18 cellular contexts compared by ENCODE assay signal in the genomic region with DNA sequence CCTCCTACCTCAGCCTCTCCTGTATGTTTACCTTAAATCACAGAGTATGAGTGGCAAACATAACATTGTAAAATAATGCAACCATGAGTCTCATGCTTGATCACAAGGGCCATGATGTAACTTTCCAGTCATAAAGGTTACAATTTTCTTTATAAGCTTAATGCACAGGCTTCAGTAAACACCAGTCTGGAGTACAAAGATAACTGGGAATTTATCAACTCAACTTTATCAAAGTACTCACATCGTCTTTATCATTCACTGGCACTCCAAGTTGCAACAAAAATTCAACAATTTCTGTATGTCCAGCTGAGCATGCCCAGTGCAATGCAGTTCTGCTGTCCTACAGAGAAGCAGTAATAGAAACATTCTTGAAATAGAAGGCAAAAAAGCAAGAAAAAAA. TPM values are rescaled to one million over a fixed set of nuclear protein-coding genes. Genes with fewer than 3 reads are reported as not detected.
"Had no signal": no experiment of that assay in that cellular context is flagged by ENCODE, and none has a peak within 500 bp of the region (broad histone marks: within the 10 kb centered on the region; RNA-seq: fewer than 3 reads in every experiment).

No MANE protein-coding gene starts in this region.

- H3K27ac ChIP-seq: adrenal gland, body of pancreas, heart left ventricle, left lung, ovary, testis had no signal

- FAIRE-seq: islet of Langerhans had no signal

- DNase-seq: activated CD4-positive, alpha-beta T cell treated with anti-CD3 and anti-CD28 coated beads for 48 hours; activated CD8-positive, alpha-beta memory T cell treated with anti-CD3 and anti-CD28 coated beads, Interleukin-2, amount 50 U/mL, for 48 hours; activated CD8-positive, alpha-beta T cell treated with anti-CD3 and anti-CD28 coated beads, Interleukin-2, amount 10 ng/mL, durations not matched to agents 7 days and 5 days; activated naive CD4-positive, alpha-beta T cell treated with anti-CD3 and anti-CD28 coated beads for 36 hours; adrenal gland; body of pancreas; effector memory CD8-positive, alpha-beta T cell; heart left ventricle; left lung; ovary; stimulated activated CD4-positive, alpha-beta T cell treated with anti-CD3 and anti-CD28 coated beads, Interleukin-4, amount 100 ng/mL, for 24 hours; stimulated activated naive CD8-positive, alpha-beta T cell treated with anti-CD3 and anti-CD28 coated beads, Interleukin-15, amount 100 ng/mL, for 72 hours; testis had no signal

- H3K27ac Mint-ChIP-seq: activated CD8-positive, alpha-beta T cell treated with anti-CD3 and anti-CD28 coated beads, Interleukin-2, amount 10 ng/mL, durations not matched to agents 7 days and 5 days; activated naive CD4-positive, alpha-beta T cell treated with anti-CD3 and anti-CD28 coated beads for 36 hours; dendritic cell treated with granulocyte-macrophage colony-stimulating factor and Interleukin-4, amounts not matched to agents 40 ng/mL and 50 ng/mL, for 4 days; effector memory CD8-positive, alpha-beta T cell; stimulated activated naive CD8-positive, alpha-beta T cell treated with anti-CD3 and anti-CD28 coated beads, Interleukin-15, amount 100 ng/mL, for 72 hours; WTC11 had no signal

- H3K4me1 ChIP-seq: body of pancreas, testis had no signal

- H3K4me3 Mint-ChIP-seq: activated CD8-positive, alpha-beta T cell treated with anti-CD3 and anti-CD28 coated beads, Interleukin-2, amount 10 ng/mL, durations not matched to agents 7 days and 5 days; activated naive CD4-positive, alpha-beta T cell treated with anti-CD3 and anti-CD28 coated beads for 36 hours; central memory CD8-positive, alpha-beta T cell; dendritic cell treated with granulocyte-macrophage colony-stimulating factor and Interleukin-4, amounts not matched to agents 40 ng/mL and 50 ng/mL, for 4 days; effector memory CD8-positive, alpha-beta T cell; stimulated activated naive CD8-positive, alpha-beta T cell treated with anti-CD3 and anti-CD28 coated beads, Interleukin-15, amount 100 ng/mL, for 72 hours; WTC11 had no signal

- H3K9me3 Mint-ChIP-seq: activated naive CD4-positive, alpha-beta T cell treated with anti-CD3 and anti-CD28 coated beads for 36 hours; central memory CD8-positive, alpha-beta T cell; dendritic cell treated with granulocyte-macrophage colony-stimulating factor and Interleukin-4, amounts not matched to agents 40 ng/mL and 50 ng/mL, for 4 days; effector memory CD8-positive, alpha-beta T cell; stimulated activated naive CD8-positive, alpha-beta T cell treated with anti-CD3 and anti-CD28 coated beads, Interleukin-15, amount 100 ng/mL, for 72 hours; WTC11 had no signal

- H3K9me3 ChIP-seq: adrenal gland, body of pancreas, heart left ventricle, left lung, ovary, testis had no signal

- H3K4me1 Mint-ChIP-seq: WTC11 had no signal

- H3K36me3 ChIP-seq: ovary had no signal

- H3K27me3 ChIP-seq: adrenal gland, body of pancreas, left lung, ovary, testis had no signal

- H3K4me3 ChIP-seq: adrenal gland, body of pancreas, heart left ventricle, left lung, ovary, testis had no signal

- H3K27me3 Mint-ChIP-seq: central memory CD8-positive, alpha-beta T cell; dendritic cell treated with granulocyte-macrophage colony-stimulating factor and Interleukin-4, amounts not matched to agents 40 ng/mL and 50 ng/mL, for 4 days; effector memory CD8-positive, alpha-beta T cell; stimulated activated naive CD8-positive, alpha-beta T cell treated with anti-CD3 and anti-CD28 coated beads, Interleukin-15, amount 100 ng/mL, for 72 hours had no signal

RNA-seq across cellular contexts. Expression of a gene that starts 43.6 kb away (rescaled TPM):
- polyA plus RNA-seq: heart left ventricle, neural cell had no signal
